ENCODE assay signal across 12 cellular contexts in genomic region chr1:237981223-237981622, GRCh38.
DNase-seq lines count a peak whose midpoint lies in the region; ATAC-seq lines count a peak whose summit lies in the region.
"Had no signal": no experiment of that assay in that cellular context is flagged by ENCODE, and none has a peak within 500 bp of the region (broad histone marks: within the 10 kb centered on the region; RNA-seq: fewer than 3 reads in every experiment).

No MANE protein-coding gene starts in this region.

- DNase-seq in SIG-M5 treated with dmso at 0.1 percent for 504 hours (lab: John Stamatoyannopoulos, UW; ENCODE audit: unreplicated experiment) = peak; percentile 60
- DNase-seq in SIG-M5 (lab: John Stamatoyannopoulos, UW) = no peak
- peak; percentile 66 to 84 for DNase-seq in NOMO-1 (lab: John Stamatoyannopoulos, UW; ENCODE audit: unreplicated experiment in 2 of 2)
- peak; percentile 17 for DNase-seq in SKM-1 (lab: John Stamatoyannopoulos, UW; ENCODE audit: unreplicated experiment)
- no peak for DNase-seq in NCI-H2107 treated with DMSO at 0.1 percent for 48 hours (lab: John Stamatoyannopoulos, UW; ENCODE audit: unreplicated experiment)
- DNase-seq: C1 segment of cervical spinal cord; CD4-positive, alpha-beta T cell; DMS79; GOT3 had no signal

- ATAC-seq in HG02759 (IDR thresholded peaks at IDR 0.05; ENCODE audit: unreplicated experiment) (no peak), GM21529 (IDR thresholded peaks at IDR 0.05; ENCODE audit: unreplicated experiment) (no peak), GM19324 (IDR thresholded peaks at IDR 0.05; ENCODE audit: low FRiP score, unreplicated experiment) (no peak)

Comparison
In these comparisons a context has a peak if more than half of its experiments do, and no peak if none do; other contexts are left out.
1. DNase-seq: peak in SIG-M5 treated with dmso at 0.1 percent for 504 hours (single experiment), NOMO-1 (2 of 2) and SKM-1 (single experiment); none in SIG-M5 (single experiment) and NCI-H2107 treated with DMSO at 0.1 percent for 48 hours (single experiment).